In genomic region chr9:137756045-137756744, GRCh38 we compare ENCODE assay signal across 17 cellular contexts.
DNase-seq lines count a peak whose midpoint lies in the region; TF ChIP-seq lines count a peak whose summit lies in the region.
"Had no signal": no experiment of that assay in that cellular context is flagged by ENCODE, and none has a peak within 500 bp of the region (broad histone marks: within the 10 kb centered on the region; RNA-seq: fewer than 3 reads in every experiment).

No MANE protein-coding gene starts in this region.

- H3F3A ChIP-seq in smooth muscle cell (ENCODE audit: low read depth): no peaks in the 10 kb centered on the region

- H3K4me1 ChIP-seq in OCI-LY3 (ENCODE audit: low read length) (peaks cover 48% of the 10 kb centered on the region), smooth muscle cell (ENCODE audit: low read depth) (no peaks in the 10 kb centered on the region), left ventricle myocardium inferior (peaks cover 10% of the 10 kb centered on the region)

- intact Hi-C loops in left ventricle myocardium inferior (cut with micrococcal nuclease): no loop called here

- H3K4me3 ChIP-seq in OCI-LY3 (ENCODE audit: low read length): no peak overlapping the region
- no peak overlapping the region for H3K4me3 ChIP-seq in fibroblast of mammary gland (ENCODE audit: control insufficient read depth, low read depth, low read length)
- H3K4me3 ChIP-seq in smooth muscle cell: no peak overlapping the region
- no peak overlapping the region for H3K4me3 ChIP-seq in left ventricle myocardium inferior
- H3K4me3 ChIP-seq: lung, psoas muscle had no signal

- WGBS in smooth muscle cell (ENCODE audit: low lambda C conversion rate): 97% methylated on average over 13 of the region's 13 CpGs

- DNase-seq in activated T-cell treated with anti-CD3 and anti-CD28 coated beads, Interleukin-2, amount 50 U/mL, for 24 hours: peak; percentile 5
- DNase-seq in activated T-cell treated with anti-CD3 and anti-CD28 coated beads for 4 hours (no peak), fibroblast of mammary gland (ENCODE audit: low read depth) (peak; percentile 43), smooth muscle cell (lab: John Stamatoyannopoulos, UW; ENCODE audit: unreplicated experiment) (no peak), AG08395 (ENCODE audit: low spot score) (no peak), left ventricle myocardium inferior (no peak), DMS 273 treated with DMSO at 0.1 percent for 48 hours (lab: John Stamatoyannopoulos, UW) (no peak)
- DNase-seq: activated naive CD4-positive, alpha-beta T cell treated with Interleukin-2 at 50 U/mL for 16 hours; glutamatergic neuron; NCI-H146; NCI-H345; NK-92 treated with Interleukin-12 subunit alpha and Interleukin-12 subunit beta, amount 100 ng/mL, for 24 hours; psoas muscle; RPMI8226; stimulated activated CD4-positive, alpha-beta T cell treated with anti-CD3 and anti-CD28 coated beads, Interleukin-12 subunit alpha, Interleukin-12 subunit beta, amount 100 ng/mL, for 4 hours had no signal

- H3K4me2 ChIP-seq in OCI-LY3 (ENCODE audit: low read length) (no peak overlapping the region), smooth muscle cell (no peak overlapping the region)

- no peaks in the 10 kb centered on the region for H4K20me1 ChIP-seq in OCI-LY3 (ENCODE audit: insufficient read depth, low read length)
- H4K20me1 ChIP-seq in smooth muscle cell (ENCODE audit: low read depth): peaks cover 15% of the 10 kb centered on the region

- H3K4me1 Mint-ChIP-seq in activated T-cell treated with anti-CD3 and anti-CD28 coated beads, Interleukin-2, amount 50 U/mL, for 24 hours (ENCODE audit: low read depth): peaks cover 46% of the 10 kb centered on the region

- H3K27me3 ChIP-seq in OCI-LY3 (ENCODE audit: low read depth, low read length) (no peaks in the 10 kb centered on the region), smooth muscle cell (ENCODE audit: low read depth) (no peaks in the 10 kb centered on the region), left ventricle myocardium inferior (ENCODE audit: low read depth) (no peaks in the 10 kb centered on the region)

- TF ChIP-seq CTCF in OCI-LY3 (IDR thresholded peaks at IDR 0.05; ENCODE audit: low read depth, low read length) (no peak), fibroblast of mammary gland (conservative IDR thresholded peaks at IDR 0.05; ENCODE audit: control insufficient read depth, insufficient read depth, low read depth, low read length) (no peak), smooth muscle cell (IDR thresholded peaks at IDR 0.05; ENCODE audit: borderline replicate concordance, insufficient read depth, poor library complexity, severe bottlenecking) (no peak), left ventricle myocardium inferior (IDR thresholded peaks at IDR 0.05; ENCODE audit: borderline replicate concordance) (no peak)

- peaks cover 8% of the 10 kb centered on the region for H3K9me3 Mint-ChIP-seq in activated T-cell treated with anti-CD3 and anti-CD28 coated beads, Interleukin-2, amount 50 U/mL, for 24 hours

- H3K9me3 ChIP-seq in OCI-LY3 (ENCODE audit: insufficient read depth, low read length): peaks cover 8% of the 10 kb centered on the region; the same call in 1 of the 2 replicates
- no peaks in the 10 kb centered on the region for H3K9me3 ChIP-seq in smooth muscle cell (replicated peaks; ENCODE audit: low read depth)
- H3K9me3 ChIP-seq in left ventricle myocardium inferior (replicated peaks): peaks cover 11% of the 10 kb centered on the region

- H2AFZ ChIP-seq in OCI-LY3 (ENCODE audit: low read depth, low read length): no peak overlapping the region
- no peak overlapping the region for H2AFZ ChIP-seq in smooth muscle cell (ENCODE audit: low read depth)

- H3K36me3 ChIP-seq in OCI-LY3 (replicated peaks; ENCODE audit: low read depth, low read length): peaks cover 97% of the 10 kb centered on the region
- H3K36me3 ChIP-seq in smooth muscle cell (ENCODE audit: low read depth): peaks cover 14% of the 10 kb centered on the region
- peaks cover 86% of the 10 kb centered on the region for H3K36me3 ChIP-seq in left ventricle myocardium inferior

- H3K4me3 Mint-ChIP-seq in activated T-cell treated with anti-CD3 and anti-CD28 coated beads, Interleukin-2, amount 50 U/mL, for 24 hours: no peak overlapping the region

- H3K79me2 ChIP-seq in OCI-LY3 (ENCODE audit: low read length) (peaks cover 52% of the 10 kb centered on the region), smooth muscle cell (ENCODE audit: low read depth) (peaks cover 6% of the 10 kb centered on the region)

- H3K36me3 Mint-ChIP-seq in activated T-cell treated with anti-CD3 and anti-CD28 coated beads, Interleukin-2, amount 50 U/mL, for 24 hours (ENCODE audit: low read depth): peaks cover 97% of the 10 kb centered on the region

- peak overlapping the region; percentile 72; the same call in 1 of the 2 replicates for H3K27ac ChIP-seq in OCI-LY3 (ENCODE audit: low read length)
- peak overlapping the region; percentile 64 for H3K27ac ChIP-seq in smooth muscle cell (ENCODE audit: low read depth)
- H3K27ac ChIP-seq in left ventricle myocardium inferior (replicated peaks): no peak overlapping the region

- no peak overlapping the region for H3K27ac Mint-ChIP-seq in activated T-cell treated with anti-CD3 and anti-CD28 coated beads, Interleukin-2, amount 50 U/mL, for 24 hours

- H3K9ac ChIP-seq in OCI-LY3 (ENCODE audit: low read length) (no peak overlapping the region), smooth muscle cell (ENCODE audit: low read depth) (no peak overlapping the region)

- no peaks in the 10 kb centered on the region for H3K27me3 Mint-ChIP-seq in activated T-cell treated with anti-CD3 and anti-CD28 coated beads, Interleukin-2, amount 50 U/mL, for 24 hours

Comparison
In these comparisons a context has a peak if more than half of its experiments do, and no peak if none do; other contexts are left out.
1. DNase-seq: peak in activated T-cell treated with anti-CD3 and anti-CD28 coated beads, Interleukin-2, amount 50 U/mL, for 24 hours (single experiment) and fibroblast of mammary gland (single experiment); none in activated T-cell treated with anti-CD3 and anti-CD28 coated beads for 4 hours (single experiment), smooth muscle cell (single experiment), AG08395 (single experiment), left ventricle myocardium inferior (single experiment) and DMS 273 treated with DMSO at 0.1 percent for 48 hours (single experiment).